Comparison of ENCODE assay signal across 1 cellular context in genomic region chr20:5189917-5190316, GRCh38.
A peak's percentile ranks its signal among the peaks of the same experiment; 100 is the strongest.
TF ChIP-seq lines count a peak whose summit lies in the region.

No MANE protein-coding gene starts in this region.

TF ChIP-seq in liver, 16 proteins besides CTCF, POLR2A, EP300 and RAD21 (continued from another document):
- TF ChIP-seq REST (IDR thresholded peaks at IDR 0.05) (no peak), HNF4A (conservative IDR thresholded peaks at IDR 0.05) (peak; percentile 39 to 59), SP1 (IDR thresholded peaks at IDR 0.05) (peak; percentile 64), MAX (IDR thresholded peaks at IDR 0.05) (peak; percentile 42), EGR1 (IDR thresholded peaks at IDR 0.05; ENCODE audit: low read depth in 2 of 2) (no peak)
